Comparison of ENCODE assay signal across 15 cellular contexts in genomic region chr5:90949469-90950358, GRCh38.
DNase-seq lines count a peak whose midpoint lies in the region; ATAC-seq, FAIRE-seq and TF ChIP-seq lines count a peak whose summit lies in the region.
"Had no signal": no experiment of that assay in that cellular context is flagged by ENCODE, and none has a peak within 500 bp of the region (broad histone marks: within the 10 kb centered on the region; RNA-seq: fewer than 3 reads in every experiment).

No MANE protein-coding gene starts in this region.

- H3K27me3 Mint-ChIP-seq in type B pancreatic cell, result no peaks in the 10 kb centered on the region
- H3K27me3 Mint-ChIP-seq: brain had no signal

- H3K4me1 Mint-ChIP-seq in type B pancreatic cell (ENCODE audit: unreplicated experiment), result no peaks in the 10 kb centered on the region

- peak; percentile 96 for FAIRE-seq in A549 (lab: Jason Lieb, UNC)
- FAIRE-seq in RCC 7860 (lab: Jason Lieb, UNC), result peak; percentile 92
- FAIRE-seq: frontal cortex had no signal

- ATAC-seq in A549, result peak; percentile 94 to 99
- peak; percentile 84 for ATAC-seq in GM19452 (IDR thresholded peaks at IDR 0.05; ENCODE audit: unreplicated experiment)
- peak; percentile 82 for ATAC-seq in HG03064 (IDR thresholded peaks at IDR 0.05; ENCODE audit: low read depth, unreplicated experiment)
- no peak for ATAC-seq in GM18517 (IDR thresholded peaks at IDR 0.05; ENCODE audit: unreplicated experiment)
- ATAC-seq: upper lobe of right lung had no signal

- TF ChIP-seq RAD21 in A549 (conservative IDR thresholded peaks at IDR 0.05 in 1 of 2, IDR thresholded peaks at IDR 0.05 in 1 of 2), result peak in 1 of 2 experiments; percentile 42; a peak in 2 of 5 replicates

- intact Hi-C loops in head of caudate nucleus (cut with DNase I), result no loop called here

- CTCF ChIA-PET in A549 (lab: Yijun Ruan, JAX), result interaction anchor here (1.0 kb wide), 1 partner anchor 17 kb away, joined by 3 read pairs; no protein-coding TSS in a partner anchor

- WGBS in A549 (ENCODE audit: missing lambda C conversion rate), result 44% methylated on average over 2 of the region's 2 CpGs

- H3K4me3 ChIP-seq in A549, result no peak overlapping the region
- H3K4me3 ChIP-seq: upper lobe of right lung had no signal

- POLR2A ChIA-PET in A549 (lab: Yijun Ruan, JAX), result no interaction called here

- H3K4me1 ChIP-seq in A549, result peaks cover 24% of the 10 kb centered on the region
- H3K4me1 ChIP-seq: upper lobe of right lung had no signal

- H3K36me3 Mint-ChIP-seq in type B pancreatic cell, result peaks cover 3% of the 10 kb centered on the region

- no peak overlapping the region for H3K27ac Mint-ChIP-seq in type B pancreatic cell
- H3K27ac Mint-ChIP-seq: brain had no signal

- TF ChIP-seq EP300 in A549 (IDR thresholded peaks at IDR 0.05), result peak; percentile 52 to 58; a peak in 2 of 5 replicates

- peaks cover 4% of the 10 kb centered on the region; the same call in 1 of the 3 replicates for H3K9me3 ChIP-seq in A549
- H3K9me3 ChIP-seq: upper lobe of right lung had no signal

- no peak for TF ChIP-seq CTCF in A549 (IDR thresholded peaks at IDR 0.05)
- no peak for TF ChIP-seq CTCF in type B pancreatic cell (conservative IDR thresholded peaks at IDR 0.05)

- H3K4me3 Mint-ChIP-seq in type B pancreatic cell, result no peak overlapping the region
- H3K4me3 Mint-ChIP-seq: brain had no signal

- no peaks in the 10 kb centered on the region for H3K9me3 Mint-ChIP-seq in type B pancreatic cell

- TF ChIP-seq POLR2A in A549 (IDR thresholded peaks at IDR 0.05; ENCODE audit: low read length), result no peak

- H3K4me2 ChIP-seq in A549, result peak overlapping the region; percentile 64

- DNase-seq in A549 (ENCODE audit: low read depth in 1 of 2, low spot score in 1 of 2) (peak; percentile 36 to 83), RCC 7860 (ENCODE audit: low spot score) (peak; percentile 65), type B pancreatic cell (ENCODE audit: extremely low spot score, unreplicated experiment) (no peak), hypothalamus (lab: John Stamatoyannopoulos, UW) (no peak), head of caudate nucleus (no peak)
- DNase-seq: activated gamma-delta T cell treated with Interleukin-2 at 50 U/mL for 16 hours, DMS 273 treated with DMSO at 0.1 percent for 48 hours, NCI-H1694, NCI-H526 treated with DMSO at 0.1 percent for 48 hours, upper lobe of right lung had no signal

- H3K27ac ChIP-seq in A549, result peak overlapping the region; percentile 82 to 83
- H3K27ac ChIP-seq: upper lobe of right lung had no signal

TF ChIP-seq in A549, 52 proteins besides CTCF, POLR2A, EP300 and RAD21:
- TF ChIP-seq FOSB (CRISPR knock-in tag; IDR thresholded peaks at IDR 0.05) (no peak), KDM5A (IDR thresholded peaks at IDR 0.05) (no peak), FOXS1 (CRISPR knock-in tag; IDR thresholded peaks at IDR 0.05) (no peak), ZFP36 (IDR thresholded peaks at IDR 0.05; ENCODE audit: borderline replicate concordance, partially characterized antibody) (no peak), JUNB (IDR thresholded peaks at IDR 0.05) (peak; percentile 77), PBX3 (IDR thresholded peaks at IDR 0.05) (no peak), E2F6 (IDR thresholded peaks at IDR 0.05; ENCODE audit: borderline replicate concordance, low read depth) (no peak), HOXB5 (CRISPR knock-in tag; IDR thresholded peaks at IDR 0.05) (peak; percentile 98), RNF2 (IDR thresholded peaks at IDR 0.05; ENCODE audit: borderline replicate concordance, low read depth) (no peak), ELK1 (IDR thresholded peaks at IDR 0.05; ENCODE audit: low read depth, low read length) (no peak), CHD4 (IDR thresholded peaks at IDR 0.05; ENCODE audit: borderline replicate concordance) (no peak), HOXA7 (CRISPR knock-in tag; IDR thresholded peaks at IDR 0.05) (no peak), GATA3 (IDR thresholded peaks at IDR 0.05; ENCODE audit: borderline replicate concordance) (peak; percentile 91), TP53 (CRISPR knock-in tag; IDR thresholded peaks at IDR 0.05) (no peak), NFE2L2 (conservative IDR thresholded peaks at IDR 0.05; ENCODE audit: low read length) (no peak), SREBF2 (IDR thresholded peaks at IDR 0.05) (no peak), POLR2AphosphoS2 (conservative IDR thresholded peaks at IDR 0.05; ENCODE audit: low read length) (no peak), KDM1A (IDR thresholded peaks at IDR 0.05; ENCODE audit: low read depth) (no peak), NPAS2 (CRISPR knock-in tag; IDR thresholded peaks at IDR 0.05; ENCODE audit: borderline replicate concordance) (no peak), PHF8 (IDR thresholded peaks at IDR 0.05; ENCODE audit: borderline replicate concordance, low read depth) (no peak), SMC3 (IDR thresholded peaks at IDR 0.05) (peak; percentile 37; the same call in 2 of the 3 replicates), EHF (CRISPR knock-in tag; IDR thresholded peaks at IDR 0.05) (no peak), FOSL2 (IDR thresholded peaks at IDR 0.05) (peak; percentile 41; the same call in 1 of the 2 replicates), FOSL2 (CRISPR knock-in tag; IDR thresholded peaks at IDR 0.05) (peak; percentile 82), MAX (IDR thresholded peaks at IDR 0.05) (0 out of 2 replicates have a peak, but pooled peaks have one; percentile 28), ZC3H11A (IDR thresholded peaks at IDR 0.05) (no peak), CEBPB (IDR thresholded peaks at IDR 0.05) (no peak; a peak in 1 of 4 replicates), ZNF302 (CRISPR knock-in tag; IDR thresholded peaks at IDR 0.05) (no peak), JUN (IDR thresholded peaks at IDR 0.05) (peak; percentile 52 to 56; a peak in 1 of 5 replicates)

Comparison
In these comparisons a context has a peak if more than half of its experiments do, and no peak if none do; other contexts are left out.
1. DNase-seq: peak in A549 (2 of 2) and RCC 7860 (single experiment); none in type B pancreatic cell (single experiment), hypothalamus (0 of 51) and head of caudate nucleus (0 of 42).